In the genomic region with DNA sequence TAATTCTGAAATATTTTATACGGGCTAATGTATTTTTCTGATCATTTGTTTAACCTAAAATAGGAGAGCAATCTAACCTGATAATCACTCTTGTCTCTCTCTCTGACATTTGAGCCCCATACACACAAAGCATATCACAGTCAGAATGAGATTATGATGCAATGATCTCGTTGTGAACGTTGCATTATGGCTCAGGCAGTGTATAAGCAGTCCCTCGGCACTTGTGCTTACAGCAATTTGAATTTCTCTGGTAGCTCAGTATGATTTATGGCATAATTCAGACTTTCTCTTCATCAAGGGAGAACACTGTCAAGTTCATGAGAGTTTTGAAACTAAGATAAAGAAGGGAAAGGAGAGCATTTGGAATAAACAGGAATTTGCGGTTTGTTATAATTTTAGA, we compare ENCODE assay signal across 15 cellular contexts.
DNase-seq lines count a peak whose midpoint lies in the region; ATAC-seq and TF ChIP-seq lines count a peak whose summit lies in the region.
"Had no signal": no experiment of that assay in that cellular context is flagged by ENCODE, and none has a peak within 500 bp of the region (broad histone marks: within the 10 kb centered on the region; RNA-seq: fewer than 3 reads in every experiment).

No MANE protein-coding gene starts in this region.

- no peak for TF ChIP-seq CTCF in activated CD8-positive, alpha-beta T cell treated with anti-CD3 and anti-CD28 coated beads for 36 hours (IDR thresholded peaks at IDR 0.05)
- TF ChIP-seq CTCF in NB4 (IDR thresholded peaks at IDR 0.05; ENCODE audit: low read depth, low read length) (no peak), nephron (IDR thresholded peaks at IDR 0.05; ENCODE audit: unreplicated experiment in 3 of 3) (no peak), endothelial cell (IDR thresholded peaks at IDR 0.05; ENCODE audit: unreplicated experiment) (no peak)

- intact Hi-C loops in activated CD8-positive, alpha-beta T cell treated with anti-CD3 and anti-CD28 coated beads for 36 hours (cut with micrococcal nuclease), result no loop called here

- H3K27me3 Mint-ChIP-seq in activated CD8-positive, alpha-beta T cell treated with anti-CD3 and anti-CD28 coated beads for 36 hours, result no peaks in the 10 kb centered on the region
- peaks cover 2% of the 10 kb centered on the region for H3K27me3 Mint-ChIP-seq in activated CD8-positive, alpha-beta T cell treated with anti-CD3 and anti-CD28 coated beads, Interleukin-2, amount 10 ng/mL, durations not matched to agents 7 days and 5 days (ENCODE audit: low read depth)
- H3K27me3 Mint-ChIP-seq in nephron (ENCODE audit: low read depth), result no peaks in the 10 kb centered on the region
- H3K27me3 Mint-ChIP-seq in activated naive CD8-positive, alpha-beta T cell treated with anti-CD3 and anti-CD28 coated beads for 36 hours, result no peaks in the 10 kb centered on the region
- no peaks in the 10 kb centered on the region for H3K27me3 Mint-ChIP-seq in endothelial cell (ENCODE audit: unreplicated experiment)

- POLR2A ChIA-PET in activated CD8-positive, alpha-beta T cell treated with anti-CD3 and anti-CD28 coated beads for 36 hours (lab: Charles Lee), result no interaction called here
- POLR2A ChIA-PET in activated CD8-positive, alpha-beta T cell treated with anti-CD3 and anti-CD28 coated beads, Interleukin-2, amount 10 ng/mL, durations not matched to agents 7 days and 5 days (lab: Charles Lee), result no interaction called here

- H3K4me1 Mint-ChIP-seq in activated CD8-positive, alpha-beta T cell treated with anti-CD3 and anti-CD28 coated beads for 36 hours (ENCODE audit: low read depth), result no peaks in the 10 kb centered on the region
- H3K4me1 Mint-ChIP-seq in activated CD8-positive, alpha-beta T cell treated with anti-CD3 and anti-CD28 coated beads, Interleukin-2, amount 10 ng/mL, durations not matched to agents 7 days and 5 days (ENCODE audit: low read depth), result no peaks in the 10 kb centered on the region
- H3K4me1 Mint-ChIP-seq in nephron (peaks cover 26% of the 10 kb centered on the region), endothelial cell (ENCODE audit: unreplicated experiment) (peaks cover 7% of the 10 kb centered on the region)
- peaks cover 1% of the 10 kb centered on the region for H3K4me1 Mint-ChIP-seq in activated naive CD8-positive, alpha-beta T cell treated with anti-CD3 and anti-CD28 coated beads for 36 hours
- H3K4me1 Mint-ChIP-seq: natural killer cell had no signal

- no peaks in the 10 kb centered on the region for H3K9me3 Mint-ChIP-seq in activated CD8-positive, alpha-beta T cell treated with anti-CD3 and anti-CD28 coated beads for 36 hours
- H3K9me3 Mint-ChIP-seq in activated CD8-positive, alpha-beta T cell treated with anti-CD3 and anti-CD28 coated beads, Interleukin-2, amount 10 ng/mL, durations not matched to agents 7 days and 5 days (ENCODE audit: insufficient read depth), result no peaks in the 10 kb centered on the region
- H3K9me3 Mint-ChIP-seq in nephron (no peaks in the 10 kb centered on the region), endothelial cell (ENCODE audit: unreplicated experiment) (no peaks in the 10 kb centered on the region)
- H3K9me3 Mint-ChIP-seq in activated naive CD8-positive, alpha-beta T cell treated with anti-CD3 and anti-CD28 coated beads for 36 hours, result no peaks in the 10 kb centered on the region
- H3K9me3 Mint-ChIP-seq: activated T-helper 1 cell treated with anti-CD3 and anti-CD28 coated beads, Interleukin-12 subunit alpha, Interleukin-12 subunit beta, Interleukin-2, Interleukin-4 antibody, amounts not matched to agents 30 ng/mL and 10 ng/mL and 1 ng/mL, durations not matched to agents 14 hours and 24 hours and 36 hours had no signal

- DNase-seq in activated CD8-positive, alpha-beta T cell treated with anti-CD3 and anti-CD28 coated beads for 36 hours, result no peak
- DNase-seq in activated CD8-positive, alpha-beta T cell treated with anti-CD3 and anti-CD28 coated beads, Interleukin-2, amount 10 ng/mL, durations not matched to agents 7 days and 5 days, result no peak
- DNase-seq in NB4 (ENCODE audit: low read depth) (peak; percentile 29), NOMO-1 treated with dmso at 0.1 percent for 144 hours (lab: John Stamatoyannopoulos, UW; ENCODE audit: unreplicated experiment) (peak; percentile 17), endothelial cell (ENCODE audit: low spot score) (no peak)
- DNase-seq in activated naive CD8-positive, alpha-beta T cell treated with anti-CD3 and anti-CD28 coated beads for 36 hours, result no peak
- DNase-seq: ACHN, amygdala, gastrocnemius medialis, natural killer cell, NCI-H1105 treated with DMSO at 0.1 percent for 48 hours, SHP77 treated with DMSO at 0.1 percent for 48 hours had no signal

- CTCF ChIA-PET in activated CD8-positive, alpha-beta T cell treated with anti-CD3 and anti-CD28 coated beads for 36 hours (lab: Charles Lee), result no interaction called here
- CTCF ChIA-PET in activated CD8-positive, alpha-beta T cell treated with anti-CD3 and anti-CD28 coated beads, Interleukin-2, amount 10 ng/mL, durations not matched to agents 7 days and 5 days (lab: Charles Lee), result no interaction called here

- no peak for TF ChIP-seq POLR2A in NB4 (IDR thresholded peaks at IDR 0.05; ENCODE audit: extremely low read depth, insufficient read length)

- no peaks in the 10 kb centered on the region for H3K36me3 Mint-ChIP-seq in activated CD8-positive, alpha-beta T cell treated with anti-CD3 and anti-CD28 coated beads for 36 hours (ENCODE audit: low read depth)
- H3K36me3 Mint-ChIP-seq in activated CD8-positive, alpha-beta T cell treated with anti-CD3 and anti-CD28 coated beads, Interleukin-2, amount 10 ng/mL, durations not matched to agents 7 days and 5 days (ENCODE audit: low read depth), result no peaks in the 10 kb centered on the region
- H3K36me3 Mint-ChIP-seq in nephron (ENCODE audit: low read depth) (peaks cover 18% of the 10 kb centered on the region), endothelial cell (ENCODE audit: low read depth, unreplicated experiment) (no peaks in the 10 kb centered on the region)
- no peaks in the 10 kb centered on the region for H3K36me3 Mint-ChIP-seq in activated naive CD8-positive, alpha-beta T cell treated with anti-CD3 and anti-CD28 coated beads for 36 hours
- H3K36me3 Mint-ChIP-seq: natural killer cell had no signal

- no peak overlapping the region for H3K4me3 ChIP-seq in NB4 (ENCODE audit: low read depth, low read length)
- H3K4me3 ChIP-seq: gastrocnemius medialis had no signal

- peak; percentile 55 for ATAC-seq in activated CD8-positive, alpha-beta T cell treated with anti-CD3 and anti-CD28 coated beads for 36 hours
- no peak for ATAC-seq in activated CD8-positive, alpha-beta T cell treated with anti-CD3 and anti-CD28 coated beads, Interleukin-2, amount 10 ng/mL, durations not matched to agents 7 days and 5 days
- no peak for ATAC-seq in GM18867 (IDR thresholded peaks at IDR 0.05; ENCODE audit: unreplicated experiment)
- ATAC-seq: gastrocnemius medialis, natural killer cell had no signal

- H3K27ac Mint-ChIP-seq in activated CD8-positive, alpha-beta T cell treated with anti-CD3 and anti-CD28 coated beads for 36 hours, result no peak overlapping the region
- no peak overlapping the region for H3K27ac Mint-ChIP-seq in activated CD8-positive, alpha-beta T cell treated with anti-CD3 and anti-CD28 coated beads, Interleukin-2, amount 10 ng/mL, durations not matched to agents 7 days and 5 days
- H3K27ac Mint-ChIP-seq in nephron (peak overlapping the region; percentile 11 to 69 (median 16)), endothelial cell (ENCODE audit: unreplicated experiment) (no peak overlapping the region)
- no peak overlapping the region for H3K27ac Mint-ChIP-seq in activated naive CD8-positive, alpha-beta T cell treated with anti-CD3 and anti-CD28 coated beads for 36 hours
- H3K27ac Mint-ChIP-seq: activated T-helper 1 cell treated with anti-CD3 and anti-CD28 coated beads, Interleukin-12 subunit alpha, Interleukin-12 subunit beta, Interleukin-2, Interleukin-4 antibody, amounts not matched to agents 30 ng/mL and 10 ng/mL and 1 ng/mL, durations not matched to agents 14 hours and 24 hours and 36 hours; natural killer cell had no signal

- no peak overlapping the region for H3K4me3 Mint-ChIP-seq in activated CD8-positive, alpha-beta T cell treated with anti-CD3 and anti-CD28 coated beads for 36 hours
- no peak overlapping the region for H3K4me3 Mint-ChIP-seq in activated CD8-positive, alpha-beta T cell treated with anti-CD3 and anti-CD28 coated beads, Interleukin-2, amount 10 ng/mL, durations not matched to agents 7 days and 5 days
- H3K4me3 Mint-ChIP-seq in nephron (peak overlapping the region in 1 of 3 experiments; percentile 9), endothelial cell (ENCODE audit: unreplicated experiment) (no peak overlapping the region)
- no peak overlapping the region for H3K4me3 Mint-ChIP-seq in activated naive CD8-positive, alpha-beta T cell treated with anti-CD3 and anti-CD28 coated beads for 36 hours
- H3K4me3 Mint-ChIP-seq: activated T-helper 1 cell treated with anti-CD3 and anti-CD28 coated beads, Interleukin-12 subunit alpha, Interleukin-12 subunit beta, Interleukin-2, Interleukin-4 antibody, amounts not matched to agents 30 ng/mL and 10 ng/mL and 1 ng/mL, durations not matched to agents 14 hours and 24 hours and 36 hours; natural killer cell had no signal

Comparison
In these comparisons a context has a peak if more than half of its experiments do, and no peak if none do; other contexts are left out.
1. DNase-seq: peak in NB4 (single experiment) and NOMO-1 treated with dmso at 0.1 percent for 144 hours (single experiment); none in activated CD8-positive, alpha-beta T cell treated with anti-CD3 and anti-CD28 coated beads for 36 hours (single experiment), activated CD8-positive, alpha-beta T cell treated with anti-CD3 and anti-CD28 coated beads, Interleukin-2, amount 10 ng/mL, durations not matched to agents 7 days and 5 days (single experiment), activated naive CD8-positive, alpha-beta T cell treated with anti-CD3 and anti-CD28 coated beads for 36 hours (single experiment) and endothelial cell (single experiment).
2. H3K27ac Mint-ChIP-seq: peak in nephron (3 of 3); none in activated CD8-positive, alpha-beta T cell treated with anti-CD3 and anti-CD28 coated beads for 36 hours (single experiment), activated CD8-positive, alpha-beta T cell treated with anti-CD3 and anti-CD28 coated beads, Interleukin-2, amount 10 ng/mL, durations not matched to agents 7 days and 5 days (single experiment), activated naive CD8-positive, alpha-beta T cell treated with anti-CD3 and anti-CD28 coated beads for 36 hours (single experiment) and endothelial cell (single experiment).